Comparison of ENCODE assay signal across 8 cellular contexts in the genomic region with DNA sequence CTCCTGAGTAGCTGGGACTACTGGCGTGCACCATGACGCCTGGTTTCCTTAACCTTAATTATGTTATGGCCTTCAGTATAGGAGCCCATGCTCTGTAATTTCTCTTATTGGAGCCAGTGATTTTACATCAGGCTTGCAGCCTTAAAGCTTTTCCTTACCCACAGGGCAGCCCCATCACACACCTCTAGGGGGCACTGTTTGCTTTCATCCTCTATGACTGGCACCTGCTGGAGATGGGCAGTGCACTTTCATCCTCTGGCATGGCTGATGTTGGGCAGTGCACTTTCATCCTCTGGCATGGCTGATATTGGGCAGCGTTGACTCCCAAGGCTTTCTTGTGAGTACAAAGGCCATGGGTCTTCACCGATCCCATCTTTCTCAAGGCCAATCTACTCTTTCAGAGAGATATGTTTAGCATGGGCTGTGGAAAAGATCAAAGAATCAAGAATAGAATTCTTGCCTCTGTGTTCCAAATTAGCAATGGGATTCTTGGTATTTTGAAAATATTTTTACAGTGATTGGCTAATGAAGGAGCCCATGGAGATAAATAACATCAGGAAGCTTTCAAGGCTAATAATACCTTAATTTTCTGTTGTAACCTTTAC.
DNase-seq lines count a peak whose midpoint lies in the region; ATAC-seq and TF ChIP-seq lines count a peak whose summit lies in the region.

No MANE protein-coding gene starts in this region.

- no TSS peak for BruUV-seq in HCT116 (replicated peaks; lab: Mats Ljungman, UMichigan)

- intact Hi-C loops in HCT116 (cut with micrococcal nuclease) = loop anchor here (5.0 kb wide), 1 partner anchor 109 kb away; no protein-coding TSS in a partner anchor
- intact Hi-C loops in adrenal gland (cut with DNase I) = loop anchor here in 1 of 2 donors (10.0 kb wide), 1 partner anchor 63 kb away; no protein-coding TSS in a partner anchor
- intact Hi-C loops in left colon (cut with DNase I, micrococcal nuclease) = no loop called here
- intact Hi-C loops in stomach (cut with DNase I; ENCODE audit: low total_unique reads) = no loop called here

- H3K36me3 ChIP-seq in HCT116 (ENCODE audit: control insufficient read depth in 1 of 2, insufficient read depth in 2 of 2, low read length in 2 of 2) (no peaks in the 10 kb centered on the region), OCI-LY1 (ENCODE audit: insufficient read depth, low read length) (no peaks in the 10 kb centered on the region), adrenal gland (replicated peaks in 1 of 2) (no peaks in the 10 kb centered on the region), stomach (no peaks in the 10 kb centered on the region)

- ATAC-seq in HCT116 (peak; percentile 99), left colon (peak; percentile 34), GM19455 (IDR thresholded peaks at IDR 0.05; ENCODE audit: unreplicated experiment) (no peak)

- no peaks in the 10 kb centered on the region for H3F3A ChIP-seq in OCI-LY1 (ENCODE audit: insufficient read depth, low read length)

- no peak overlapping the region for H3K4me2 ChIP-seq in HCT116 (ENCODE audit: low read length)
- H3K4me2 ChIP-seq in OCI-LY1 (ENCODE audit: low read length) = no peak overlapping the region

- H3K79me2 ChIP-seq in HCT116 (ENCODE audit: insufficient read depth, low read length) (no peaks in the 10 kb centered on the region), OCI-LY1 (ENCODE audit: insufficient read depth, low read length) (no peaks in the 10 kb centered on the region)

- H3K27me3 ChIP-seq in HCT116 (ENCODE audit: insufficient read depth, low read length) (no peaks in the 10 kb centered on the region), OCI-LY1 (ENCODE audit: insufficient read depth, low read length) (no peaks in the 10 kb centered on the region), adrenal gland (no peaks in the 10 kb centered on the region), stomach (no peaks in the 10 kb centered on the region)

- TF ChIP-seq CTCF in HCT116 (IDR thresholded peaks at IDR 0.05 in 2 of 3, conservative IDR thresholded peaks at IDR 0.05 in 1 of 3; ENCODE audit: borderline replicate concordance in 1 of 3, insufficient read depth in 1 of 3, low read depth in 2 of 3, low read length in 2 of 3) = peak; percentile 44 to 94 (median 90); a peak in 5 of 6 replicates
- peak; percentile 83 for TF ChIP-seq CTCF in OCI-LY1 (IDR thresholded peaks at IDR 0.05; ENCODE audit: low read length)
- TF ChIP-seq CTCF in adrenal gland (IDR thresholded peaks at IDR 0.05) = peak in 4 of 6 experiments; percentile 10 to 45 (median 24)
- peak in 2 of 7 experiments; percentile 10 to 27 for TF ChIP-seq CTCF in stomach (IDR thresholded peaks at IDR 0.05)

- H2AFZ ChIP-seq in HCT116 (ENCODE audit: low read depth, low read length, poor library complexity, severe bottlenecking) = no peak overlapping the region
- no peak overlapping the region for H2AFZ ChIP-seq in OCI-LY1 (ENCODE audit: low read length)

- H4K20me1 ChIP-seq in HCT116 (ENCODE audit: insufficient read depth) = no peaks in the 10 kb centered on the region
- H4K20me1 ChIP-seq in OCI-LY1 (ENCODE audit: insufficient read depth, low read length) = no peaks in the 10 kb centered on the region

- CTCF ChIA-PET in HCT116 (lab: Charles Lee) = interaction anchor here (0.6 to 1.5 kb wide), 7 partner anchors 8 to 107 kb away, joined by 3 to 6 read pairs (median 4); no protein-coding TSS in a partner anchor

- RAD21 ChIA-PET in HCT116 (lab: Charles Lee; ENCODE audit: low non-redundant PET in 1 of 2, low total read pairs in 2 of 2, uncharacterized antibody in 2 of 2, unreplicated experiment in 2 of 2) = no interaction called here

- H3K4me1 ChIP-seq in HCT116 (ENCODE audit: control insufficient read depth in 1 of 2, insufficient read depth in 2 of 2, low read length in 2 of 2) (no peaks in the 10 kb centered on the region), OCI-LY1 (ENCODE audit: insufficient read depth, low read length, severe bottlenecking) (peaks cover 10% of the 10 kb centered on the region), adrenal gland (replicated peaks in 1 of 2) (no peaks in the 10 kb centered on the region), stomach (no peaks in the 10 kb centered on the region)

- 61 to 75% (median 66%) methylated on average over 4 of the region's 4 CpGs for WGBS in adrenal gland, 4 donors
- WGBS in stomach, 5 donors = 76 to 89% (median 81%) methylated on average over 4 of the region's 4 CpGs

- H3K4me3 ChIP-seq in HCT116 (replicated peaks in 1 of 2; ENCODE audit: low read depth in 1 of 2, low read length in 2 of 2) (no peak overlapping the region), OCI-LY1 (ENCODE audit: low read depth, low read length, poor library complexity, severe bottlenecking) (no peak overlapping the region), adrenal gland (no peak overlapping the region), stomach (no peak overlapping the region)

- H3K9me3 ChIP-seq in HCT116 (ENCODE audit: control insufficient read depth in 1 of 2, insufficient read depth in 1 of 2, low read depth in 1 of 2, low read length in 2 of 2) (no peaks in the 10 kb centered on the region), OCI-LY1 (ENCODE audit: low read length) (no peaks in the 10 kb centered on the region), adrenal gland (replicated peaks in 1 of 3) (no peaks in the 10 kb centered on the region), stomach (no peaks in the 10 kb centered on the region)

- no peak for TF ChIP-seq EP300 in stomach (IDR thresholded peaks at IDR 0.05)

- TF ChIP-seq POLR2A in HCT116 (IDR thresholded peaks at IDR 0.05; ENCODE audit: borderline replicate concordance, extremely low read depth, insufficient read depth, insufficient read length) = no peak
- TF ChIP-seq POLR2A in adrenal gland (IDR thresholded peaks at IDR 0.05) = no peak
- TF ChIP-seq POLR2A in stomach (IDR thresholded peaks at IDR 0.05) = no peak

- POLR2A ChIA-PET in HCT116 (lab: Charles Lee) = no interaction called here

- peak in 10 of 14 donors; percentile 1 to 47 (median 18) for DNase-seq in C1 segment of cervical spinal cord (lab: John Stamatoyannopoulos, UW)
- peak; percentile 57 for DNase-seq in HCT116 (ENCODE audit: low read depth, low spot score)
- DNase-seq in adrenal gland = peak; percentile 24 to 55 (median 34)
- peak in 1 of 2 donors; percentile 27 for DNase-seq in left colon
- DNase-seq in stomach = peak; percentile 35
- no peak for DNase-seq in GOT3 (lab: John Stamatoyannopoulos, UW)

- no peak overlapping the region for H3K27ac ChIP-seq in HCT116 (ENCODE audit: low read depth, low read length)
- H3K27ac ChIP-seq in OCI-LY1 (ENCODE audit: low read depth, low read length, poor library complexity, severe bottlenecking) = no peak overlapping the region
- H3K27ac ChIP-seq in adrenal gland = no peak overlapping the region
- H3K27ac ChIP-seq in stomach = no peak overlapping the region

- TF ChIP-seq RAD21 in HCT116 (IDR thresholded peaks at IDR 0.05; ENCODE audit: low read depth) = peak; percentile 64

- H3K9ac ChIP-seq in HCT116 (ENCODE audit: low read length) (no peak overlapping the region), OCI-LY1 (ENCODE audit: low read length) (no peak overlapping the region)

- H3K9me2 ChIP-seq in HCT116 (ENCODE audit: insufficient read depth) (no peaks in the 10 kb centered on the region), OCI-LY1 (ENCODE audit: low read depth, low read length) (no peaks in the 10 kb centered on the region)

TF ChIP-seq in HCT116, 20 proteins besides CTCF, POLR2A, EP300 and RAD21:
- TF ChIP-seq SRF (IDR thresholded peaks at IDR 0.05; ENCODE audit: low read depth) (no peak), TCF7L2 (IDR thresholded peaks at IDR 0.05; ENCODE audit: borderline replicate concordance, extremely low read depth, insufficient read depth, insufficient read length) (peak; percentile 80)
